1 cellular context compared by ENCODE assay signal in the genomic region with DNA sequence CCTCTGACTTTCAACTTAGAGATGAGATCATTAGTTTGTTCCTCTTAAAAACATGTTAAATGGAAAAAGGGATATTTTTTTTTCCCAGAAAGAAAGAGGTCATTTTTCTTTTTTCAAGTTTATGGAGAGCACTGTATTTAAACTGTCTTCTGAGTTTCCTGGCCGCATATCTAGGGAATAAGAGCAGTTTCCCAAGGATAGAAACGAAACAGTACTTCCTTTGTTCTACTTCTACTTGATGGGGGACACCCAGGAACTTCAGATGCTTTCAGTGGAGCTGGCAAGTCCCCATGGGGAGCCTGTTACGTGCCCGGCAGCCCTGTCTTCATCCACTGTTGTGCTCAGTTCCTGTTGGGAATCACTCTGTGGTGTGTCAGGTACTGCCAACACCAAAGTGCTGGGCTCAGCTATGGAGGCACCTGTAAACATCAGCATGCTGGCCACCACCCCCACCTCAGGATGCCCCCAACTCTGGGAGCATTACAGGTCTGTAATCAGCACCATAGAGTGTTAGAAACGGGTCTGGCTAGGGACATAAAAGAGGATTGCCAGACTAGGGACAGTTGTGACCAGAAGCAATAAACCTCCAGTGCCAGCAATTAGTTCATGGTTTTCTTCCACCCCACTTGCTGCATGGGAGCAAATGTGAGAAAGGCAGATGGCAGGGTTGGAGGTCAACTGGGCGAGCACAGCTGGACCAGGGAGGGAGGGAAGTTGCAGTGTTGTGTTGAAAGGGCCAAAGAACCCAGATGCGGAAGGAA.
TF ChIP-seq lines count a peak whose summit lies in the region.

No MANE protein-coding gene starts in this region.

TF ChIP-seq in A549, 52 proteins besides CTCF, POLR2A, EP300 and RAD21 (continued from another document):
- TF ChIP-seq HMGXB4 (CRISPR knock-in tag; IDR thresholded peaks at IDR 0.05; ENCODE audit: borderline replicate concordance), result no peak
- TF ChIP-seq POLR2AphosphoS2 (conservative IDR thresholded peaks at IDR 0.05; ENCODE audit: low read length), result no peak
- TF ChIP-seq, protein P1, sequence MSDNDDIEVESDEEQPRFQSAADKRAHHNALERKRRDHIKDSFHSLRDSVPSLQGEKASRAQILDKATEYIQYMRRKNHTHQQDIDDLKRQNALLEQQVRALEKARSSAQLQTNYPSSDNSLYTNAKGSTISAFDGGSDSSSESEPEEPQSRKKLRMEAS (IDR thresholded peaks at IDR 0.05), result no peak
TF ChIP-seq in A549: peak in this region for 0.
